ENCODE assay signal across 26 cellular contexts in genomic region chr15:57044961-57045360, GRCh38.
"Had no signal": no experiment of that assay in that cellular context is flagged by ENCODE, and none has a peak within 500 bp of the region (broad histone marks: within the 10 kb centered on the region; RNA-seq: fewer than 3 reads in every experiment).

No MANE protein-coding gene starts in this region.

- DNase-seq: activated CD4-positive, alpha-beta T cell treated with anti-CD3 and anti-CD28 coated beads for 48 hours; activated CD4-positive, alpha-beta T cell treated with anti-CD3 and anti-CD28 coated beads, Interleukin-2, amount 50 U/mL, for 48 hours; activated CD8-positive, alpha-beta memory T cell treated with anti-CD3 and anti-CD28 coated beads for 24 hours; activated effector memory CD4-positive, alpha-beta T cell treated with Interleukin-2 at 50 U/mL for 16 hours; activated naive CD4-positive, alpha-beta T cell treated with Interleukin-2 at 50 U/mL for 16 hours; adrenal gland; brain microvascular endothelial cell; central memory CD4-positive, alpha-beta T cell; dermis blood vessel endothelial cell; effector CD8-positive, alpha-beta T cell; esophagus squamous epithelium; foreskin melanocyte; heart right ventricle; mammary epithelial cell; naive thymus-derived CD4-positive, alpha-beta T cell; nucleus accumbens; pancreas; psoas muscle; sigmoid colon; small intestine; stimulated activated CD4-positive, alpha-beta T cell treated with anti-CD3 and anti-CD28 coated beads, Interleukin-4, amount 100 ng/mL, for 24 hours; SW 1271; T-helper 9 cell had no signal

- H3K27me3 ChIP-seq: adrenal gland, brain microvascular endothelial cell, esophagus squamous epithelium, heart right ventricle, pancreas, sigmoid colon, tibial nerve had no signal

- H3K27ac ChIP-seq: adrenal gland, brain microvascular endothelial cell, esophagus squamous epithelium, heart right ventricle, pancreas, psoas muscle, sigmoid colon, tibial nerve, VCaP had no signal

- ATAC-seq: activated CD4-positive, CD25-positive, alpha-beta regulatory T cell treated with anti-CD3 and anti-CD28 coated beads, Interleukin-2, amount 50 U/mL, for 24 hours; naive thymus-derived CD4-positive, alpha-beta T cell; pancreas had no signal
